32 cellular contexts compared by ENCODE assay signal in the genomic region with DNA sequence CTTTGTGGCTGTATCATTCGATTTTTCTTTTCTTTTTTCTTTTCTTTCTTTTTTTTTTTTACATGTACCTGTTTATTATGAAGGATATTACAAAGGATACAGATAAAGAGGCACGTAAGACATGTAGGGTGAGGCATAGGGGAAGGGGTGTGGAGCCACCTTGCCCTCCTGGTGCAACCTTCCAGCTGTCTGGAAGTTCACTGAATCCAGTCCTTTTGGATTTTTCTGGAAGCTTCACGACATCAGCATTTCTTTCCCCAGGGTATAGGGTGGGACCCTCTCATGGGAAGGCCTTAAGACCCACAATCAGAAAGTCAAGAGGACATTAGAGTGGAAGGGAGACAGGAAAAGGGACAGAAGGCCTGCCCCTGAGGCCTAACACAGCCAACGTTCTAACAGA. TPM values are rescaled to one million over a fixed set of nuclear protein-coding genes. Genes with fewer than 3 reads are reported as not detected.
"Had no signal": no experiment of that assay in that cellular context is flagged by ENCODE, and none has a peak within 500 bp of the region (broad histone marks: within the 10 kb centered on the region; RNA-seq: fewer than 3 reads in every experiment).

No MANE protein-coding gene starts in this region.

- H2AFZ ChIP-seq: hepatocyte had no signal

- H3K36me3 ChIP-seq: gastrocnemius medialis, heart left ventricle, left lung, pancreas, right atrium auricular region, sigmoid colon, stomach, thyroid gland, upper lobe of left lung had no signal

- H3K4me2 ChIP-seq: hepatocyte had no signal

- H3K27me3 ChIP-seq: gastrocnemius medialis, heart left ventricle, hepatocyte, left lung, pancreas, right atrium auricular region, sigmoid colon, stomach, thyroid gland, upper lobe of left lung had no signal

- H3K4me3 ChIP-seq: gastrocnemius medialis, heart left ventricle, hepatocyte, left lung, pancreas, right atrium auricular region, sigmoid colon, stomach, thyroid gland, upper lobe of left lung had no signal

- H3K27ac ChIP-seq: gastrocnemius medialis, heart left ventricle, hepatocyte, left lung, pancreas, right atrium auricular region, sigmoid colon, stomach, thyroid gland, upper lobe of left lung had no signal

- DNase-seq: cortex of kidney; effector memory CD8-positive, alpha-beta T cell; foreskin fibroblast; gastrocnemius medialis; heart left ventricle; left cardiac atrium; left lung; mesenchymal stem cell; midbrain; naive thymus-derived CD4-positive, alpha-beta T cell; occipital lobe; pancreas; sigmoid colon; stimulated activated CD4-positive, alpha-beta T cell treated with anti-CD3 and anti-CD28 coated beads, Interleukin-2, amount 100 ng/mL, for 24 hours; stimulated activated CD4-positive, alpha-beta T cell treated with anti-CD3 and anti-CD28 coated beads, Interleukin-4, amount 100 ng/mL, for 24 hours; stimulated activated naive B cell treated with anti-CD40 and anti-IgM and Interleukin-4, amounts not matched to agents 10 μg/mL and 1 μg/mL and 100 μg/mL, for 72 hours; stomach; thyroid gland; upper lobe of left lung had no signal

- H3K9me3 ChIP-seq: gastrocnemius medialis, heart left ventricle, left lung, pancreas, right atrium auricular region, sigmoid colon, stomach, thyroid gland, upper lobe of left lung had no signal

- H3K79me2 ChIP-seq: hepatocyte had no signal

- ATAC-seq: effector memory CD8-positive, alpha-beta T cell; gastrocnemius medialis; heart left ventricle; left cardiac atrium; left lung; naive thymus-derived CD4-positive, alpha-beta T cell; pancreas; stimulated activated naive B cell treated with anti-CD40 and anti-IgM and Interleukin-4, amounts not matched to agents 10 μg/mL and 1 μg/mL and 100 μg/mL, for 72 hours had no signal

- H3K4me1 ChIP-seq: gastrocnemius medialis, left lung, pancreas, right atrium auricular region, sigmoid colon, stomach, thyroid gland, upper lobe of left lung had no signal

RNA-seq across cellular contexts. Expression of a gene that starts 33.2 kb away (rescaled TPM):
- total RNA-seq: cardiac septum; dermis microvascular lymphatic vessel endothelial cell; gastrocnemius medialis; glomerular endothelial cell; heart left ventricle; hepatocyte; kidney epithelial cell; left cardiac atrium; left lung; lower leg skin; lung microvascular endothelial cell; mucosa of gallbladder; naive thymus-derived CD4-positive, alpha-beta T cell; occipital lobe; pancreas; progenitor cell of endocrine pancreas; right atrium auricular region; sigmoid colon; skeletal muscle tissue; stomach; temporal lobe; upper lobe of left lung had no signal
- polyA plus RNA-seq: esophagus; heart left ventricle; hepatocyte; naive thymus-derived CD4-positive, alpha-beta T cell; pancreas; sigmoid colon; stomach had no signal
